ENCODE assay signal across 1 cellular context in the genomic region with DNA sequence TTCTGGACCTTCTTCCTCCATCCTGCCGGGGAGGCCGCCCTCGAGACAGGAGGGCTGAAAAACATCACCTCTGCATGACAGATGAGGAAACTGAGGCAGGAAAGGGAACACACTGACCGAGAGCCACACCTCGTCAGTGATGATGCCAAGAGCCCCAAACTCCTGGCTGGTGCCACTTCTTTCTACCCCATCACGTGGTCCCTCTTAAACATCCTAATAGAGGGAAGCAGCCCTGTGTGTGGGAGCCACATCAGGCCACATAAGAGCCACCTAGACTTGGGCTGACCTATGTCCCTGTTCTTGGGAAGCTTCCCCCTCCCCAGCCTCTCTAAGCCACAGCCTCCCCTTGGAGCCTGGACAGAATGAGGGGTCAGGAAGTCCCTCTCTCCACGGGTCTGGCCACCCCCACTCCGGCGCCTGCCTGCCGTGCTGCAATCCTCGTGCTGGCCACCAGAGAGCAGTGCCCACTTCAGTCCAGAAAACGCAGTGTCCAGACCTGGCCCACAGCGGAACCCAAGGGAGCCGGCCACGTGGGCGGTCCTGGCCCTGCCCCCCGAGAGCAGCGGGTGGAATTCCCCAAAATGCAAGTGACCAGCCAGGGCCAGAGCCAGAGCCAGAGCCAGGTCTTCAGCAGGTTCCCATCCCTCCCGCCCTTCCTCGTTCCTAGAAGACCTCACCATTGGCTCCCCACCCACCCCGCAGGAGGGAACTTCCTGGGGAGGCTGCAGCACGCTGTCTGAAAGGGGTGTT.
TF ChIP-seq lines count a peak whose summit lies in the region.

No MANE protein-coding gene starts in this region.

TF ChIP-seq in HEK293, 187 proteins besides CTCF, POLR2A, EP300 and RAD21 (continued from another document):
- TF ChIP-seq ZIC2 (tag by site-specific recombination; IDR thresholded peaks at IDR 0.05) (peak; percentile 74), ZFHX2 (tag by site-specific recombination; conservative IDR thresholded peaks at IDR 0.05) (peak; percentile 61)
